1 cellular context compared by ENCODE assay signal in genomic region chr19:44071824-44072542, GRCh38.
TF ChIP-seq lines count a peak whose summit lies in the region.

Gene ZNF284 (plus strand): TSS chr19:44072159. CDS start chr19:44076390, 4,231 bp downstream.

TF ChIP-seq in HEK293, 187 proteins besides CTCF, POLR2A, EP300 and RAD21 (continued from another document and continues in another):
- TF ChIP-seq ZBTB49 (tag by site-specific recombination; IDR thresholded peaks at IDR 0.05; ENCODE audit: low read depth): no peak
- TF ChIP-seq ZNF2 (tag by site-specific recombination; IDR thresholded peaks at IDR 0.05): peak; percentile 99
- peak; percentile 66; the same call in 1 of the 2 replicates for TF ChIP-seq ZNF416 (tag by site-specific recombination; IDR thresholded peaks at IDR 0.05)
- TF ChIP-seq ZNF510 (tag by site-specific recombination; IDR thresholded peaks at IDR 0.05; ENCODE audit: insufficient replicate concordance): no peak
- no peak for TF ChIP-seq ZNF112 (tag by site-specific recombination; IDR thresholded peaks at IDR 0.05)
- peak; percentile 24; the same call in 1 of the 2 replicates for TF ChIP-seq WT1 (tag by site-specific recombination; IDR thresholded peaks at IDR 0.05)
- TF ChIP-seq TSHZ1 (tag by site-specific recombination; IDR thresholded peaks at IDR 0.05; ENCODE audit: borderline replicate concordance): peak; percentile 73; the same call in 1 of the 2 replicates
- peak; percentile 97 for TF ChIP-seq ZNF629 (tag by site-specific recombination; IDR thresholded peaks at IDR 0.05)
- TF ChIP-seq MYNN (tag by site-specific recombination; IDR thresholded peaks at IDR 0.05; ENCODE audit: borderline replicate concordance): no peak
- TF ChIP-seq ZNF280C (tag by site-specific recombination; IDR thresholded peaks at IDR 0.05): no peak; the same call in 1 of the 2 replicates
- TF ChIP-seq ZNF311 (tag by site-specific recombination; IDR thresholded peaks at IDR 0.05; ENCODE audit: borderline replicate concordance): no peak
- TF ChIP-seq KLF9 (tag by site-specific recombination; IDR thresholded peaks at IDR 0.05; ENCODE audit: low read depth): peak; percentile 86
- peak; percentile 51; the same call in 1 of the 2 replicates for TF ChIP-seq PRDM4 (tag by site-specific recombination; IDR thresholded peaks at IDR 0.05)
- TF ChIP-seq ZNF837 (tag by site-specific recombination; IDR thresholded peaks at IDR 0.05): no peak
- TF ChIP-seq ZSCAN18 (tag by site-specific recombination; IDR thresholded peaks at IDR 0.05): 0 out of 2 replicates have a peak, but pooled peaks have one; percentile 37
- TF ChIP-seq KLF10 (tag by site-specific recombination; IDR thresholded peaks at IDR 0.05): peak; percentile 36; the same call in 1 of the 2 replicates
- TF ChIP-seq ZNF529 (tag by site-specific recombination; IDR thresholded peaks at IDR 0.05; ENCODE audit: insufficient replicate concordance): no peak
- no peak for TF ChIP-seq ZNF544 (tag by site-specific recombination; IDR thresholded peaks at IDR 0.05)
- no peak for TF ChIP-seq ZFP41 (tag by site-specific recombination; IDR thresholded peaks at IDR 0.05; ENCODE audit: borderline replicate concordance)
- TF ChIP-seq ZFHX2 (tag by site-specific recombination; conservative IDR thresholded peaks at IDR 0.05): peak; percentile 72
- no peak; the same call in 1 of the 2 replicates for TF ChIP-seq ZNF768 (tag by site-specific recombination; IDR thresholded peaks at IDR 0.05)
- TF ChIP-seq ZNF155 (tag by site-specific recombination; IDR thresholded peaks at IDR 0.05): no peak
- 0 out of 2 replicates have a peak, but pooled peaks have one; percentile 44 for TF ChIP-seq ZNF302 (tag by site-specific recombination; IDR thresholded peaks at IDR 0.05; ENCODE audit: low read depth)
- TF ChIP-seq ZNF585B (tag by site-specific recombination; IDR thresholded peaks at IDR 0.05): no peak
- TF ChIP-seq PRDM1 (tag by site-specific recombination; IDR thresholded peaks at IDR 0.05): no peak
- TF ChIP-seq ZNF132 (tag by site-specific recombination; IDR thresholded peaks at IDR 0.05; ENCODE audit: borderline replicate concordance): no peak
- no peak for TF ChIP-seq ZNF121 (tag by site-specific recombination; IDR thresholded peaks at IDR 0.05)
- no peak for TF ChIP-seq ATF2 (tag by site-specific recombination; IDR thresholded peaks at IDR 0.05; ENCODE audit: low read depth)
- TF ChIP-seq ZNF449 (tag by site-specific recombination; IDR thresholded peaks at IDR 0.05): no peak
- peak; percentile 69 for TF ChIP-seq EGR2 (tag by site-specific recombination; IDR thresholded peaks at IDR 0.05; ENCODE audit: low read depth)
- TF ChIP-seq ZEB2 (tag by site-specific recombination; IDR thresholded peaks at IDR 0.05): peak; percentile 95
- TF ChIP-seq ZIC2 (tag by site-specific recombination; IDR thresholded peaks at IDR 0.05): peak; percentile 78
- no peak for TF ChIP-seq ZNF513 (tag by site-specific recombination; IDR thresholded peaks at IDR 0.05)
- no peak for TF ChIP-seq GLI4 (tag by site-specific recombination; IDR thresholded peaks at IDR 0.05)
- TF ChIP-seq ZBTB20 (tag by site-specific recombination; IDR thresholded peaks at IDR 0.05): peak; percentile 98
- no peak for TF ChIP-seq SALL2 (tag by site-specific recombination; IDR thresholded peaks at IDR 0.05; ENCODE audit: borderline replicate concordance)
- no peak for TF ChIP-seq ZSCAN23 (tag by site-specific recombination; IDR thresholded peaks at IDR 0.05)
- peak; percentile 90 for TF ChIP-seq ZBTB6 (tag by site-specific recombination; IDR thresholded peaks at IDR 0.05)
- TF ChIP-seq ZNF580 (tag by site-specific recombination; IDR thresholded peaks at IDR 0.05): peak; percentile 99
- peak; percentile 90 for TF ChIP-seq ZNF660 (tag by site-specific recombination; IDR thresholded peaks at IDR 0.05)
- TF ChIP-seq ZNF140 (tag by site-specific recombination; IDR thresholded peaks at IDR 0.05): no peak
- peak; percentile 61 for TF ChIP-seq KLF17 (tag by site-specific recombination; IDR thresholded peaks at IDR 0.05)
- TF ChIP-seq ZBTB21 (tag by site-specific recombination; IDR thresholded peaks at IDR 0.05): peak; percentile 97
